8 cellular contexts compared by ENCODE assay signal in genomic region chr1:112849967-112850641, GRCh38.
DNase-seq lines count a peak whose midpoint lies in the region; FAIRE-seq and TF ChIP-seq lines count a peak whose summit lies in the region.

No MANE protein-coding gene starts in this region.

- peaks cover 33% of the 10 kb centered on the region for H3K27me3 ChIP-seq in BLaER1

- H3K9me3 Mint-ChIP-seq in neural crest cell: peaks cover under 1% of the 10 kb centered on the region

- FAIRE-seq in RCC 7860 (lab: Jason Lieb, UNC): no peak

- DNase-seq in NCI-H82 treated with DMSO at 0.1 percent for 48 hours (lab: John Stamatoyannopoulos, UW; ENCODE audit: unreplicated experiment) (peak; percentile 61), epithelial cell of esophagus (ENCODE audit: low read depth) (no peak), neural crest cell (ENCODE audit: low read depth, low spot score) (peak; percentile 4), AG08395 (ENCODE audit: low spot score) (no peak), Kasumi-1 (lab: John Stamatoyannopoulos, UW) (no peak), RCC 7860 (ENCODE audit: low spot score) (no peak)
- no peak for DNase-seq in activated CD4-positive, CD25-positive, alpha-beta regulatory T cell treated with anti-CD3 and anti-CD28 coated beads, Interleukin-2, amount 50 U/mL, for 72 hours

- peaks cover 4% of the 10 kb centered on the region for H3K36me3 Mint-ChIP-seq in neural crest cell (ENCODE audit: low read depth)

- H3K4me3 Mint-ChIP-seq in neural crest cell: peak overlapping the region; percentile 93

- no peaks in the 10 kb centered on the region for H4K20me1 ChIP-seq in BLaER1

- peaks cover 19% of the 10 kb centered on the region for H3K4me1 Mint-ChIP-seq in neural crest cell

- no peaks in the 10 kb centered on the region for H3K36me3 ChIP-seq in BLaER1

- TF ChIP-seq CTCF in epithelial cell of esophagus (IDR thresholded peaks at IDR 0.05; ENCODE audit: insufficient read depth, low read depth, low read length, missing control alignments) (no peak), neural crest cell (conservative IDR thresholded peaks at IDR 0.05) (no peak)

- no peak overlapping the region for H3K27ac Mint-ChIP-seq in neural crest cell (ENCODE audit: unreplicated experiment)

- peaks cover 11% of the 10 kb centered on the region for H3K4me1 ChIP-seq in BLaER1

- H3K4me2 ChIP-seq in BLaER1: peak overlapping the region; percentile 85

- H3K27ac ChIP-seq in BLaER1: no peak overlapping the region

- peak overlapping the region; percentile 63 for H3K4me3 ChIP-seq in BLaER1
- H3K4me3 ChIP-seq in epithelial cell of esophagus (ENCODE audit: low read length): peak overlapping the region; percentile 50

- H3K9ac ChIP-seq in BLaER1: peak overlapping the region; percentile 0; the same call in 1 of the 2 replicates

- peaks cover 5% of the 10 kb centered on the region; the same call in 1 of the 2 replicates for H3K9me3 ChIP-seq in BLaER1

- no peaks in the 10 kb centered on the region for H3K27me3 Mint-ChIP-seq in neural crest cell (ENCODE audit: low read depth)

Comparison
In these comparisons a context has a peak if more than half of its experiments do, and no peak if none do; other contexts are left out.
1. DNase-seq: peak in NCI-H82 treated with DMSO at 0.1 percent for 48 hours (single experiment) and neural crest cell (single experiment); none in epithelial cell of esophagus (single experiment), activated CD4-positive, CD25-positive, alpha-beta regulatory T cell treated with anti-CD3 and anti-CD28 coated beads, Interleukin-2, amount 50 U/mL, for 72 hours (single experiment), AG08395 (single experiment), Kasumi-1 (0 of 2) and RCC 7860 (single experiment).